18 cellular contexts compared by ENCODE assay signal in genomic region chr3:167113466-167113865, GRCh38.
"Had no signal": no experiment of that assay in that cellular context is flagged by ENCODE, and none has a peak within 500 bp of the region (broad histone marks: within the 10 kb centered on the region; RNA-seq: fewer than 3 reads in every experiment).

No MANE protein-coding gene starts in this region.

- H3K9me3 ChIP-seq: ascending aorta, heart left ventricle, thoracic aorta had no signal

- H3K27ac ChIP-seq: ascending aorta, foreskin keratinocyte, heart left ventricle, thoracic aorta, WERI-Rb-1 had no signal

- H3K4me3 Mint-ChIP-seq: activated CD4-positive, alpha-beta memory T cell treated with anti-CD3 and anti-CD28 coated beads for 36 hours; activated CD8-positive, alpha-beta memory T cell treated with anti-CD3 and anti-CD28 coated beads, Interleukin-2, amount 10 ng/mL, durations not matched to agents 7 days and 5 days; activated naive CD4-positive, alpha-beta T cell treated with anti-CD3 and anti-CD28 coated beads, Interleukin-2, amount 10 ng/mL, durations not matched to agents 7 days and 5 days; dendritic cell treated with granulocyte-macrophage colony-stimulating factor and Interleukin-4, amounts not matched to agents 40 ng/mL and 50 ng/mL, for 4 days; immature natural killer cell; naive B cell had no signal

- H3K36me3 ChIP-seq: ascending aorta, heart left ventricle, thoracic aorta, WERI-Rb-1 had no signal

- H3K27ac Mint-ChIP-seq: activated CD4-positive, alpha-beta memory T cell treated with anti-CD3 and anti-CD28 coated beads for 36 hours; activated CD8-positive, alpha-beta memory T cell treated with anti-CD3 and anti-CD28 coated beads, Interleukin-2, amount 10 ng/mL, durations not matched to agents 7 days and 5 days; activated naive CD4-positive, alpha-beta T cell treated with anti-CD3 and anti-CD28 coated beads, Interleukin-2, amount 10 ng/mL, durations not matched to agents 7 days and 5 days; dendritic cell treated with granulocyte-macrophage colony-stimulating factor and Interleukin-4, amounts not matched to agents 40 ng/mL and 50 ng/mL, for 4 days; immature natural killer cell; naive B cell; progenitor cell of endocrine pancreas had no signal

- H3K36me3 Mint-ChIP-seq: activated CD4-positive, alpha-beta memory T cell treated with anti-CD3 and anti-CD28 coated beads for 36 hours; activated CD8-positive, alpha-beta memory T cell treated with anti-CD3 and anti-CD28 coated beads, Interleukin-2, amount 10 ng/mL, durations not matched to agents 7 days and 5 days; activated naive CD4-positive, alpha-beta T cell treated with anti-CD3 and anti-CD28 coated beads, Interleukin-2, amount 10 ng/mL, durations not matched to agents 7 days and 5 days; immature natural killer cell; naive B cell had no signal

- DNase-seq: activated CD4-positive, alpha-beta memory T cell treated with anti-CD3 and anti-CD28 coated beads for 36 hours; activated CD8-positive, alpha-beta memory T cell treated with anti-CD3 and anti-CD28 coated beads, Interleukin-2, amount 10 ng/mL, durations not matched to agents 7 days and 5 days; activated naive CD4-positive, alpha-beta T cell treated with anti-CD3 and anti-CD28 coated beads, Interleukin-2, amount 10 ng/mL, durations not matched to agents 7 days and 5 days; activated T-cell treated with anti-CD3 and anti-CD28 coated beads, Interleukin-2, amount 50 U/mL, for 1 hour; effector memory CD4-positive, alpha-beta T cell; foreskin keratinocyte; heart left ventricle; immature natural killer cell; naive B cell; nucleus accumbens; right cardiac atrium; small intestine; T-helper 1 cell; WERI-Rb-1 had no signal

- H3K27me3 Mint-ChIP-seq: activated CD4-positive, alpha-beta memory T cell treated with anti-CD3 and anti-CD28 coated beads for 36 hours; activated CD8-positive, alpha-beta memory T cell treated with anti-CD3 and anti-CD28 coated beads, Interleukin-2, amount 10 ng/mL, durations not matched to agents 7 days and 5 days; activated naive CD4-positive, alpha-beta T cell treated with anti-CD3 and anti-CD28 coated beads, Interleukin-2, amount 10 ng/mL, durations not matched to agents 7 days and 5 days; progenitor cell of endocrine pancreas had no signal

- H3K4me3 ChIP-seq: ascending aorta, heart left ventricle, thoracic aorta had no signal

- H3K4me1 Mint-ChIP-seq: activated CD8-positive, alpha-beta memory T cell treated with anti-CD3 and anti-CD28 coated beads, Interleukin-2, amount 10 ng/mL, durations not matched to agents 7 days and 5 days; activated naive CD4-positive, alpha-beta T cell treated with anti-CD3 and anti-CD28 coated beads, Interleukin-2, amount 10 ng/mL, durations not matched to agents 7 days and 5 days; immature natural killer cell; naive B cell had no signal

- H3K27me3 ChIP-seq: ascending aorta, foreskin keratinocyte, heart left ventricle had no signal

- H3K4me1 ChIP-seq: ascending aorta, foreskin keratinocyte had no signal
